18 cellular contexts compared by ENCODE assay signal in the genomic region with DNA sequence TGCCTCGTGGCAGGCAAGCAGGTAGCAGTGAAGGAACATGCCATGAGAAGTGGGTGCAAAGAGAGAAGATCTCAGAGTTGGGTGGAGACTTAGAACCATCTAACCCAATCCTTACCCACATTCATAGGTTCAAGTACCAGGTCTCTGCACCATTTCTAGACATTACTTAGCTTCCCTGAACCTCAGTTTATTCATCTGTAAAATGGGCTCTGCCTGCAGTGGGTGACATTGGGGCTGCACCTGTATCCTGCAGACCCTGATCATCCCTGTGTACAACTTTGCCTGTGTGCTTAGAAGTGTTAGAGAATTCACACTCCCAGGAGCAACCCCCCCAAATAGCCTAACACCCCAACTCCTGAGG. TPM values are rescaled to one million over a fixed set of nuclear protein-coding genes. Genes with fewer than 3 reads are reported as not detected.
DNase-seq lines count a peak whose midpoint lies in the region; ATAC-seq, FAIRE-seq and TF ChIP-seq lines count a peak whose summit lies in the region.
"Had no signal": no experiment of that assay in that cellular context is flagged by ENCODE, and none has a peak within 500 bp of the region (broad histone marks: within the 10 kb centered on the region; RNA-seq: fewer than 3 reads in every experiment).

No MANE protein-coding gene starts in this region.

- no peak overlapping the region for H3K4ac ChIP-seq in H1 (replicated peaks; ENCODE audit: insufficient read length, low read depth, low read length)

- H3K36me3 ChIP-seq in HepG2 (replicated peaks in 1 of 2; ENCODE audit: control insufficient read depth in 1 of 2, insufficient read depth in 2 of 2, low read length in 2 of 2) (no peaks in the 10 kb centered on the region), right lobe of liver (no peaks in the 10 kb centered on the region), H1 (ENCODE audit: control insufficient read depth in 2 of 4, insufficient read depth in 4 of 4, low read length in 3 of 4) (no peaks in the 10 kb centered on the region)

- H3K14ac ChIP-seq in H1 (ENCODE audit: insufficient read length) = no peak overlapping the region

- no peak for ATAC-seq in HepG2
- ATAC-seq in right lobe of liver = no peak
- ATAC-seq: A549; CD8-positive, alpha-beta T cell; GM23338 had no signal

- no peak overlapping the region for H4K91ac ChIP-seq in H1 (replicated peaks; ENCODE audit: insufficient read length, low read length)

- CTCF ChIA-PET in HepG2 (lab: Yijun Ruan, JAX; ENCODE audit: low intra/inter-chr PET ratio, low total read pairs) (no interaction called here), H1 (lab: Charles Lee; ENCODE audit: partially characterized antibody) (interaction anchor here (1.4 to 1.5 kb wide), 2 partner anchors 8 to 16 kb away, joined by 3 read pairs; no protein-coding TSS in a partner anchor)

- H3K23me2 ChIP-seq in H1 (ENCODE audit: low read depth, low read length) = no peaks in the 10 kb centered on the region

- H3K23ac ChIP-seq in H1 (ENCODE audit: insufficient read length) = no peak overlapping the region

- TF ChIP-seq RAD21 in HepG2 (CRISPR knock-in tag; IDR thresholded peaks at IDR 0.05) (no peak), H1 (IDR thresholded peaks at IDR 0.05 in 1 of 2, conservative IDR thresholded peaks at IDR 0.05 in 1 of 2; ENCODE audit: low read depth in 2 of 2, low read length in 2 of 2) (no peak)

- H3K9me3 Mint-ChIP-seq in nephron = no peaks in the 10 kb centered on the region
- H3K9me3 Mint-ChIP-seq: CD8-positive, alpha-beta T cell; GM23338; H9 had no signal

- FAIRE-seq in HepG2 (lab: Jason Lieb, UNC) (no peak), H1 (lab: Jason Lieb, UNC) (no peak), GM12891 (lab: Jason Lieb, UNC) (no peak)
- FAIRE-seq: GM18507 had no signal

- H3K36me3 Mint-ChIP-seq in nephron (ENCODE audit: low read depth) = no peaks in the 10 kb centered on the region
- H3K36me3 Mint-ChIP-seq: CD8-positive, alpha-beta T cell had no signal

- H2BK20ac ChIP-seq in H1 (ENCODE audit: low read length) = no peak overlapping the region

- H3K4me3 ChIP-seq in HepG2 (replicated peaks in 1 of 3; ENCODE audit: insufficient read depth in 1 of 3, low read depth in 2 of 3, low read length in 3 of 3) (no peak overlapping the region), right lobe of liver (no peak overlapping the region), H1 (ENCODE audit: extremely low read depth in 1 of 4, insufficient read depth in 2 of 4, low read depth in 3 of 4, low read length in 4 of 4) (no peak overlapping the region)
- H3K4me3 ChIP-seq: A549, GM23338 had no signal

- H2BK12ac ChIP-seq in H1 (ENCODE audit: low read depth, low read length) = no peak overlapping the region

- no peak overlapping the region for H4K8ac ChIP-seq in H1 (ENCODE audit: extremely low read depth, insufficient read depth, low read length)

- H3K4me1 Mint-ChIP-seq in nephron = peaks cover 48% of the 10 kb centered on the region

- TF ChIP-seq POLR2A in HepG2 (IDR thresholded peaks at IDR 0.05; ENCODE audit: insufficient read depth in 1 of 2, low read depth in 2 of 2, low read length in 2 of 2) (no peak), right lobe of liver (IDR thresholded peaks at IDR 0.05) (no peak), H1 (IDR thresholded peaks at IDR 0.05; ENCODE audit: control extremely low read depth in 1 of 2, low read depth in 2 of 2, low read length in 2 of 2) (no peak), erythroblast (IDR thresholded peaks at IDR 0.05; ENCODE audit: low read length) (no peak), GM12891 (IDR thresholded peaks at IDR 0.05; ENCODE audit: low read depth, low read length) (no peak)

- no peak overlapping the region for H3K27ac ChIP-seq in HepG2 (ENCODE audit: extremely low read length, insufficient read depth, low read length)
- no peak overlapping the region for H3K27ac ChIP-seq in right lobe of liver
- H3K27ac ChIP-seq in H1 (ENCODE audit: low read depth, low read length) = no peak overlapping the region
- H3K27ac ChIP-seq: 22Rv1, A549 had no signal

- H3K9me3 ChIP-seq in HepG2 (ENCODE audit: low read length) (0 out of 2 replicates have a peak, but pooled peaks cover 1% of the 10 kb centered on the region), right lobe of liver (no peaks in the 10 kb centered on the region), H1 (ENCODE audit: insufficient read depth in 2 of 2, low read depth in 1 of 2, low read length in 1 of 2) (no peaks in the 10 kb centered on the region)
- H3K9me3 ChIP-seq: A549 had no signal

- no peak overlapping the region for H2BK5ac ChIP-seq in H1 (ENCODE audit: low read depth, low read length)

- TF ChIP-seq CTCF in HepG2 (CRISPR knock-in tag; IDR thresholded peaks at IDR 0.05) = no peak
- TF ChIP-seq CTCF in right lobe of liver (IDR thresholded peaks at IDR 0.05) = no peak
- TF ChIP-seq CTCF in H1 (IDR thresholded peaks at IDR 0.05; ENCODE audit: control extremely low read depth in 1 of 3, insufficient read depth in 1 of 3, low read depth in 1 of 3, low read length in 3 of 3) = no peak
- no peak for TF ChIP-seq CTCF in nephron (IDR thresholded peaks at IDR 0.05; ENCODE audit: unreplicated experiment in 3 of 3)

- H3K56ac ChIP-seq in H1 (replicated peaks; ENCODE audit: insufficient read length, low read depth, low read length) = no peak overlapping the region

- no peak for DNase-seq in HepG2 (ENCODE audit: low spot score)
- no peak for DNase-seq in right lobe of liver
- no peak for DNase-seq in H1 (ENCODE audit: low read depth in 1 of 2, low spot score in 2 of 2)
- no peak for DNase-seq in erythroblast (lab: John Stamatoyannopoulos, UW)
- no peak for DNase-seq in activated CD4-positive, CD25-positive, alpha-beta regulatory T cell (lab: John Stamatoyannopoulos, UW)
- DNase-seq in activated CD4-positive, alpha-beta T cell treated with anti-CD3 and anti-CD28 coated beads for 1 hour = no peak
- no peak for DNase-seq in GM12891 (ENCODE audit: insufficient read length, low spot score)
- DNase-seq: AML-193; Calu3; CD8-positive, alpha-beta T cell; DMS79 treated with DMSO at 0.1 percent for 48 hours; GF-D8; H9 had no signal

- H3K4me1 ChIP-seq in HepG2 (ENCODE audit: insufficient read depth, low read length) (peaks cover 32% of the 10 kb centered on the region), right lobe of liver (peaks cover 0 to 19% (median 8%) of the 10 kb centered on the region in 4 donors), H1 (replicated peaks in 1 of 4; ENCODE audit: control insufficient read depth in 3 of 4, insufficient read depth in 4 of 4, low read length in 3 of 4) (peaks cover 0 to 9% (median 4%) of the 10 kb centered on the region in 4 experiments; a peak in 4 of 7 replicates)
- H3K4me1 ChIP-seq: A549 had no signal

- H3K27ac Mint-ChIP-seq in nephron = peak overlapping the region; percentile 14 to 82 (median 53)
- H3K27ac Mint-ChIP-seq: CD8-positive, alpha-beta T cell; GM23338; H9 had no signal

- H2BK120ac ChIP-seq in H1 (replicated peaks; ENCODE audit: low read depth, low read length) = no peak overlapping the region

- no peak overlapping the region for H3K4me3 Mint-ChIP-seq in nephron
- H3K4me3 Mint-ChIP-seq: CD8-positive, alpha-beta T cell; GM23338; H9 had no signal

- H3K79me1 ChIP-seq in H1 (ENCODE audit: low read depth, low read length) = no peaks in the 10 kb centered on the region

- H2AK5ac ChIP-seq in H1 (ENCODE audit: low read depth, low read length) = no peak overlapping the region

- H4K20me1 ChIP-seq in HepG2 (ENCODE audit: insufficient read depth, low read length) = no peaks in the 10 kb centered on the region
- H4K20me1 ChIP-seq in H1 (replicated peaks in 1 of 2; ENCODE audit: control insufficient read depth in 1 of 2, insufficient read depth in 2 of 2, low read length in 2 of 2) = peaks cover 0 to 2% of the 10 kb centered on the region in 2 experiments

- H3K79me2 ChIP-seq in HepG2 (ENCODE audit: insufficient read depth, low read length) (no peaks in the 10 kb centered on the region), H1 (ENCODE audit: control insufficient read depth in 1 of 2, insufficient read depth in 2 of 2, low read length in 2 of 2) (no peaks in the 10 kb centered on the region)

- H3K27me3 Mint-ChIP-seq in nephron (ENCODE audit: low read depth) = peaks cover 3% of the 10 kb centered on the region

- H3K9ac ChIP-seq in HepG2 (ENCODE audit: insufficient read depth, low read depth, low read length) (no peak overlapping the region), H1 (replicated peaks in 1 of 4; ENCODE audit: extremely low read depth in 1 of 4, low read depth in 3 of 4, low read length in 3 of 4) (no peak overlapping the region)

- intact Hi-C loops in HepG2 (cut with micrococcal nuclease; ENCODE audit: unreplicated experiment) (loop anchor here (1.0 kb wide), 1 partner anchor 44 kb away; no protein-coding TSS in a partner anchor), right lobe of liver (cut with DNase I) (no loop called here)

- H2AFZ ChIP-seq in HepG2 (ENCODE audit: low read length) = no peak overlapping the region
- H2AFZ ChIP-seq in H1 (ENCODE audit: low read length) = no peak overlapping the region
- H2AFZ ChIP-seq: GM23338 had no signal

- H2BK15ac ChIP-seq in H1 (ENCODE audit: low read length) = no peak overlapping the region

- H3K4me2 ChIP-seq in HepG2 (ENCODE audit: low read depth, low read length) (no peak overlapping the region), H1 (ENCODE audit: insufficient read depth in 1 of 2, low read depth in 2 of 2, low read length in 2 of 2) (no peak overlapping the region)
- H3K4me2 ChIP-seq: A549, GM23338 had no signal

- H3K27me3 ChIP-seq in HepG2 (ENCODE audit: control insufficient read depth in 1 of 2, insufficient read depth in 2 of 2, low read length in 2 of 2) (peaks cover 8 to 36% of the 10 kb centered on the region in 2 experiments; a peak in 3 of 5 replicates), right lobe of liver (no peaks in the 10 kb centered on the region), H1 (replicated peaks in 1 of 4; ENCODE audit: control insufficient read depth in 3 of 4, extremely low read depth in 1 of 4, insufficient read depth in 3 of 4, low read length in 3 of 4) (no peaks in the 10 kb centered on the region)

- H4K5ac ChIP-seq in H1 (ENCODE audit: insufficient read length, low read depth, low read length) = no peak overlapping the region

- BruUV-seq in HepG2 (replicated peaks; lab: Mats Ljungman, UMichigan) = no TSS peak

- H3K18ac ChIP-seq in H1 (ENCODE audit: extremely low read depth, low read length) = no peak overlapping the region

- TF ChIP-seq EP300 in HepG2 (IDR thresholded peaks at IDR 0.05; ENCODE audit: low read depth in 2 of 2, low read length in 2 of 2) = no peak
- TF ChIP-seq EP300 in HepG2 (CRISPR knock-in tag; IDR thresholded peaks at IDR 0.05; ENCODE audit: borderline replicate concordance) = no peak
- no peak for TF ChIP-seq EP300 in H1 (IDR thresholded peaks at IDR 0.05; ENCODE audit: borderline replicate concordance in 1 of 2, low read depth in 2 of 2, low read length in 2 of 2)

- WGBS in HepG2 (ENCODE audit: low lambda C conversion rate) = 9% methylated on average over 1 of the region's 1 CpG
- no CpG with 5 or more reads among the region's 1 CpG for WGBS in right lobe of liver (ENCODE audit: insufficient coverage, low coverage, low lambda C conversion rate, missing lambda C conversion rate)
- 93% methylated on average over 1 of the region's 1 CpG; no CpG with 5 or more reads in 1 of the 2 experiments for WGBS in H1 (ENCODE audit: extremely low coverage in 1 of 2, insufficient coverage in 1 of 2, insufficient read length in 1 of 2, insufficient replicate concordance in 2 of 2, low coverage in 1 of 2, low lambda C conversion rate in 2 of 2, missing lambda C conversion rate in 1 of 2), 2 experiments

- POLR2A ChIA-PET in HepG2 (lab: Yijun Ruan, JAX) = no interaction called here
- POLR2A ChIA-PET in H1 (lab: Charles Lee; ENCODE audit: partially characterized antibody) = no interaction called here

- in situ Hi-C loops in HepG2 (cut with HindIII; ENCODE audit: extremely low pct_ligation_motif_present, low pct_unique_long_range_greater_than_20kb) = no loop called here

RNA-seq across cellular contexts. Expression of a gene that starts 42.7 kb away (rescaled TPM):
- total RNA-seq in HepG2 (2016; rRNA removed; fragmentation: Illumina TruSeq; extraction: Trizol) (1,040 and 1,306 TPM in 2 replicates), right lobe of liver (10 to 100 TPM; 32.6 to 74.5 (median 46.0) TPM)
- 667 and 747 TPM in 2 replicates for total RNA-seq in HepG2 (2016; cell fraction: cytosol; rRNA removed; fragmentation: Illumina TruSeq; extraction: Trizol; ENCODE audit: low read depth)
- total RNA-seq in HepG2 (2016; cell fraction: insoluble cytoplasmic fraction; rRNA removed; fragmentation: Illumina TruSeq; extraction: Trizol) = 1,050 and 1,299 TPM in 2 replicates
- 1,275 and 1,485 TPM in 2 replicates for total RNA-seq in HepG2 (2016; cell fraction: membrane; rRNA removed; fragmentation: Illumina TruSeq; extraction: Trizol)
- total RNA-seq in HepG2 (2016; cell fraction: nucleus; rRNA removed; fragmentation: Illumina TruSeq; extraction: Trizol) = 908 and 989 TPM in 2 replicates
- polyA plus RNA-seq in HepG2 (2011; rRNA removed) (448 and 664 TPM in 2 replicates), H1 (2011; rRNA removed) (140 and 155 TPM in 2 replicates)
- 385 and 413 TPM in 2 replicates for polyA plus RNA-seq in HepG2 (2011; cell fraction: cytosol; rRNA removed)
- 462 and 532 TPM in 2 replicates for polyA plus RNA-seq in HepG2 (2011; cell fraction: nucleus; rRNA removed)
- polyA plus RNA-seq in HepG2 (2012) = 554 and 823 TPM in 2 replicates
- polyA plus RNA-seq in HepG2 (2016; cell fraction: cytosol; fragmentation: Illumina TruSeq; extraction: Trizol; ENCODE audit: low read depth) = 567 and 609 TPM in 2 replicates
- polyA plus RNA-seq in HepG2 (2016; cell fraction: insoluble cytoplasmic fraction; fragmentation: Illumina TruSeq; extraction: Trizol; ENCODE audit: low read depth) = 1,268 and 1,299 TPM in 2 replicates
- 1,062 and 1,196 TPM in 2 replicates for polyA plus RNA-seq in HepG2 (2016; cell fraction: membrane; fragmentation: Illumina TruSeq; extraction: Trizol; ENCODE audit: low read depth)
- polyA plus RNA-seq in HepG2 (2016; cell fraction: nucleus; fragmentation: Illumina TruSeq; extraction: Trizol; ENCODE audit: insufficient read depth, low read depth) = 1,466 and 1,524 TPM in 2 replicates
- polyA minus RNA-seq in HepG2 (2011; rRNA and poly(A)+ RNA removed; ENCODE audit: low replicate concordance) = 79.2 and 575 TPM in 2 replicates
- 326 and 349 TPM in 2 replicates for polyA minus RNA-seq in HepG2 (2011; cell fraction: cytosol; rRNA and poly(A)+ RNA removed)
- 855 and 898 TPM in 2 replicates for polyA minus RNA-seq in HepG2 (2011; cell fraction: nucleus; rRNA and poly(A)+ RNA removed)
- total RNA-seq in H1 (2021; fragmentation: NEBNext Ultra II Directional; extraction: Animal tissue kit (Norgen Biotek cat#: 25700)) = 181 and 194 TPM in 2 replicates
- polyA plus RNA-seq in H1 (2011; cell fraction: cytosol; rRNA removed) = 179 TPM
- polyA plus RNA-seq in H1 (2011; cell fraction: nucleus; rRNA removed) = 236 TPM
- polyA plus RNA-seq in H1 (2012, experiment 1 of 2) = 129 to 235 TPM (median 148 TPM) in 4 replicates
- polyA plus RNA-seq in H1 (2012, experiment 2 of 2) = 34.5 TPM
- polyA plus RNA-seq in H1 (2013, experiment 1 of 2) = 213 TPM
- polyA plus RNA-seq in H1 (2013, experiment 2 of 2) = 198 TPM
- polyA minus RNA-seq in H1 (2011; rRNA and poly(A)+ RNA removed) = 163 and 196 TPM in 2 replicates
- 156 TPM for polyA minus RNA-seq in H1 (2011; cell fraction: cytosol; rRNA and poly(A)+ RNA removed)
- 471 TPM for polyA minus RNA-seq in H1 (2011; cell fraction: nucleus; rRNA and poly(A)+ RNA removed)
- 178 TPM for polyA plus RNA-seq in GM12891 (2012; ENCODE audit: low read depth, missing spikeins)

RNA-seq across cellular contexts. Expression of a gene that starts 42.9 kb away (rescaled TPM):
- total RNA-seq in HepG2 (2016; rRNA removed; fragmentation: Illumina TruSeq; extraction: Trizol) (66.6 and 79.5 TPM in 2 replicates), right lobe of liver (1 to 10 TPM; 6.0 to 8.4 (median 7.5) TPM)
- 15.1 and 18.2 TPM in 2 replicates for total RNA-seq in HepG2 (2016; cell fraction: cytosol; rRNA removed; fragmentation: Illumina TruSeq; extraction: Trizol; ENCODE audit: low read depth)
- total RNA-seq in HepG2 (2016; cell fraction: insoluble cytoplasmic fraction; rRNA removed; fragmentation: Illumina TruSeq; extraction: Trizol) = 62.8 and 78.1 TPM in 2 replicates
- 41.7 and 44.4 TPM in 2 replicates for total RNA-seq in HepG2 (2016; cell fraction: membrane; rRNA removed; fragmentation: Illumina TruSeq; extraction: Trizol)
- total RNA-seq in HepG2 (2016; cell fraction: nucleus; rRNA removed; fragmentation: Illumina TruSeq; extraction: Trizol) = 67.8 and 71.1 TPM in 2 replicates
- polyA plus RNA-seq in HepG2 (2011; rRNA removed) (24.8 and 36.7 TPM in 2 replicates), H1 (2011; rRNA removed) (13.7 and 27.7 TPM in 2 replicates)
- 17.2 and 20.9 TPM in 2 replicates for polyA plus RNA-seq in HepG2 (2011; cell fraction: cytosol; rRNA removed)
- polyA plus RNA-seq in HepG2 (2011; cell fraction: nucleus; rRNA removed) = 18.4 and 19.3 TPM in 2 replicates
- polyA plus RNA-seq in HepG2 (2012) = 31.5 and 47.5 TPM in 2 replicates
- 14.4 and 14.8 TPM in 2 replicates for polyA plus RNA-seq in HepG2 (2016; cell fraction: cytosol; fragmentation: Illumina TruSeq; extraction: Trizol; ENCODE audit: low read depth)
- polyA plus RNA-seq in HepG2 (2016; cell fraction: insoluble cytoplasmic fraction; fragmentation: Illumina TruSeq; extraction: Trizol; ENCODE audit: low read depth) = 84.4 and 86.8 TPM in 2 replicates
- polyA plus RNA-seq in HepG2 (2016; cell fraction: membrane; fragmentation: Illumina TruSeq; extraction: Trizol; ENCODE audit: low read depth) = 29.4 and 31.2 TPM in 2 replicates
- 117 TPM in 2 replicates for polyA plus RNA-seq in HepG2 (2016; cell fraction: nucleus; fragmentation: Illumina TruSeq; extraction: Trizol; ENCODE audit: insufficient read depth, low read depth)
- polyA minus RNA-seq in HepG2 (2011; rRNA and poly(A)+ RNA removed; ENCODE audit: low replicate concordance) = 14.2 and 14.9 TPM in 2 replicates
- 30.8 and 31.4 TPM in 2 replicates for polyA minus RNA-seq in HepG2 (2011; cell fraction: cytosol; rRNA and poly(A)+ RNA removed)
- polyA minus RNA-seq in HepG2 (2011; cell fraction: nucleus; rRNA and poly(A)+ RNA removed) = 48.9 and 53.8 TPM in 2 replicates
- total RNA-seq in H1 (2021; fragmentation: NEBNext Ultra II Directional; extraction: Animal tissue kit (Norgen Biotek cat#: 25700)) = 56.3 and 59.0 TPM in 2 replicates
- 26.3 TPM for polyA plus RNA-seq in H1 (2011; cell fraction: cytosol; rRNA removed)
- 10.6 TPM for polyA plus RNA-seq in H1 (2011; cell fraction: nucleus; rRNA removed)
- 41.6 to 71.7 TPM (median 46.4 TPM) in 4 replicates for polyA plus RNA-seq in H1 (2012, experiment 1 of 2)
- polyA plus RNA-seq in H1 (2012, experiment 2 of 2) = 8.8 TPM
- 34.4 TPM for polyA plus RNA-seq in H1 (2013, experiment 1 of 2)
- 35.2 TPM for polyA plus RNA-seq in H1 (2013, experiment 2 of 2)
- polyA minus RNA-seq in H1 (2011; rRNA and poly(A)+ RNA removed) = 29.0 and 31.2 TPM in 2 replicates
- polyA minus RNA-seq in H1 (2011; cell fraction: cytosol; rRNA and poly(A)+ RNA removed) = 36.3 TPM
- 31.8 TPM for polyA minus RNA-seq in H1 (2011; cell fraction: nucleus; rRNA and poly(A)+ RNA removed)
- 21.8 TPM for polyA plus RNA-seq in GM12891 (2012; ENCODE audit: low read depth, missing spikeins)
